Comparison of ENCODE assay signal across 25 cellular contexts in the genomic region with DNA sequence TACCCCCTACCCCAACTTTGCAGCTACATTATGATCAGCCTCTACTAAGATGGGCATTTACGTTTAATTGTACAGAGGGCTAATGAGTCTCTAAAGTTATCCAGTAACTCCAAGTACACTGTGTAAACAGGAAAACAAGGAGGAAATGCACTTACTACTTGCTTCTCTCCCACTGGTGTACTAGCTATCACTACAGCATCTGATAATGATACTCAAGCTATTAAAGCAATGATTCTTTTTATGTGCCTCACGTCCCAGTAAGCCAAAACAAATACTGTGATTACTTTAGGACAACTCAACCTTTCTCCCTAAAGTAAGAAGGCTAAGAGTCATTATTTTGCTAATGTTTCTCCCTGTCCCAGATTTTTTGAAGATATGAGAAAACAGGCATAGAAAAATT.
"Had no signal": no experiment of that assay in that cellular context is flagged by ENCODE, and none has a peak within 500 bp of the region (broad histone marks: within the 10 kb centered on the region; RNA-seq: fewer than 3 reads in every experiment).

No MANE protein-coding gene starts in this region.

- H3K36me3 Mint-ChIP-seq: IgD-negative memory B cell had no signal

- ATAC-seq: K562 had no signal

- H3K27ac Mint-ChIP-seq: IgD-negative memory B cell had no signal

- FAIRE-seq: K562 had no signal

- H3K27ac ChIP-seq: KMS-11, PC-9, Peyer's patch, SJSA1, SK-N-MC had no signal

- H3K4me3 ChIP-seq: K562, PC-9, Peyer's patch, SJSA1, SK-N-MC had no signal

- H3K4me1 Mint-ChIP-seq: IgD-negative memory B cell had no signal

- H3K36me3 ChIP-seq: Peyer's patch, SJSA1 had no signal

- H3K9me3 ChIP-seq: Peyer's patch, SJSA1 had no signal

- H3K27me3 Mint-ChIP-seq: IgD-negative memory B cell had no signal

- H3K4me3 Mint-ChIP-seq: IgD-negative memory B cell had no signal

- DNase-seq: Kasumi-1, MV-4-11, NCI-H1048, NCI-H1105, NCI-H1417, NCI-H1436 treated with DMSO at 0.1 percent for 48 hours, NCI-H1694, NCI-H187 treated with DMSO at 0.1 percent for 48 hours, NCI-H2029 treated with DMSO at 0.1 percent for 48 hours, NCI-H2171, NCI-H345, NCI-H446 treated with DMSO at 0.1 percent for 48 hours, NCI-H510A treated with DMSO at 0.1 percent for 48 hours, NCI-H526, OCI-M1, PC-9, Peyer's patch, Right ventricle myocardium superior, RPMI8226, SIG-M5 had no signal

- H3K4me1 ChIP-seq: Peyer's patch, SJSA1 had no signal
